Comparison of ENCODE assay signal across 10 cellular contexts in genomic region chr12:120262852-120263724, GRCh38. TPM values are rescaled to one million over a fixed set of nuclear protein-coding genes. Genes with fewer than 3 reads are reported as not detected.
A peak's percentile ranks its signal among the peaks of the same experiment; 100 is the strongest.
DNase-seq lines count a peak whose midpoint lies in the region; ATAC-seq and TF ChIP-seq lines count a peak whose summit lies in the region.
"Had no signal": no experiment of that assay in that cellular context is flagged by ENCODE, and none has a peak within 500 bp of the region (broad histone marks: within the 10 kb centered on the region; RNA-seq: fewer than 3 reads in every experiment).

No MANE protein-coding gene starts in this region.

- no peaks in the 10 kb centered on the region for H3K27me3 ChIP-seq in Caco-2 (replicated peaks; ENCODE audit: control insufficient read depth, insufficient read depth, low read length)
- H3K27me3 ChIP-seq in foreskin keratinocyte = no peaks in the 10 kb centered on the region

- peak overlapping the region; percentile 91 for H3K4me3 Mint-ChIP-seq in Caco-2 (ENCODE audit: unreplicated experiment)
- H3K4me3 Mint-ChIP-seq in activated CD4-positive, alpha-beta memory T cell treated with anti-CD3 and anti-CD28 coated beads, Interleukin-2, amount 10 ng/mL, durations not matched to agents 7 days and 5 days = peak overlapping the region; percentile 90

- H3K36me3 Mint-ChIP-seq in Caco-2 (ENCODE audit: insufficient read depth, unreplicated experiment) = peaks cover 22% of the 10 kb centered on the region
- peaks cover 64% of the 10 kb centered on the region for H3K36me3 Mint-ChIP-seq in activated CD4-positive, alpha-beta memory T cell treated with anti-CD3 and anti-CD28 coated beads, Interleukin-2, amount 10 ng/mL, durations not matched to agents 7 days and 5 days (ENCODE audit: low read depth)
- H3K36me3 Mint-ChIP-seq: memory B cell had no signal

- DNase-seq in Caco-2 = peak in 1 of 2 experiments; percentile 10
- no peak for DNase-seq in activated CD4-positive, alpha-beta memory T cell treated with anti-CD3 and anti-CD28 coated beads, Interleukin-2, amount 10 ng/mL, durations not matched to agents 7 days and 5 days
- DNase-seq in foreskin keratinocyte = no peak
- no peak for DNase-seq in retinal pigment epithelial cell (ENCODE audit: low read depth)
- no peak for DNase-seq in NCI-H510A treated with DMSO at 0.1 percent for 48 hours (lab: John Stamatoyannopoulos, UW)
- no peak for DNase-seq in stimulated activated naive CD4-positive, alpha-beta T cell (lab: John Stamatoyannopoulos, UW)
- DNase-seq in GOT3 (lab: John Stamatoyannopoulos, UW) = no peak

- POLR2A ChIA-PET in Caco-2 (lab: Charles Lee) = interaction anchor here (1.1 to 4.7 kb wide), 4 partner anchors 28 to 62 kb away, joined by 4 to 117 read pairs (median 5); partner anchors contain the start of gene RPLP0
- POLR2A ChIA-PET in activated CD4-positive, alpha-beta memory T cell treated with anti-CD3 and anti-CD28 coated beads, Interleukin-2, amount 10 ng/mL, durations not matched to agents 7 days and 5 days (lab: Charles Lee) = interaction anchor here (0.6 to 13.0 kb wide), 12 partner anchors 14 to 248 kb away, joined by 3 to 338 read pairs (median 7); partner anchors contain the start of genes RAB35, RNU4-1, RNU4-2 and RPLP0

- CTCF ChIA-PET in Caco-2 (lab: Charles Lee) = interaction anchor here (0.6 to 7.3 kb wide), 4 partner anchors 26 to 96 kb away, joined by 4 to 229 read pairs (median 40); no protein-coding TSS in a partner anchor
- CTCF ChIA-PET in activated CD4-positive, alpha-beta memory T cell treated with anti-CD3 and anti-CD28 coated beads, Interleukin-2, amount 10 ng/mL, durations not matched to agents 7 days and 5 days (lab: Charles Lee) = interaction anchor here (0.5 to 15.9 kb wide), 9 partner anchors 9 to 511 kb away, joined by 3 to 561 read pairs (median 21); partner anchors contain the start of genes RNU4-1 and RPLP0

- H3K27ac ChIP-seq in foreskin keratinocyte = peak overlapping the region; percentile 83

- TSS peak; percentile 27 for BruUV-seq in Caco-2 (replicated peaks; lab: Mats Ljungman, UMichigan)

- H3K36me3 ChIP-seq in Caco-2 (ENCODE audit: control insufficient read depth, insufficient read depth, low read length) = no peaks in the 10 kb centered on the region; the same call in 1 of the 2 replicates

- H3K27me3 Mint-ChIP-seq in Caco-2 (ENCODE audit: insufficient read depth, unreplicated experiment) = no peaks in the 10 kb centered on the region
- no peaks in the 10 kb centered on the region for H3K27me3 Mint-ChIP-seq in activated CD4-positive, alpha-beta memory T cell treated with anti-CD3 and anti-CD28 coated beads, Interleukin-2, amount 10 ng/mL, durations not matched to agents 7 days and 5 days

- no peak for ATAC-seq in foreskin keratinocyte
- ATAC-seq in HG02642 (IDR thresholded peaks at IDR 0.05; ENCODE audit: poor library complexity, unreplicated experiment) = no peak

- intact Hi-C loops in Caco-2 (cut with micrococcal nuclease; ENCODE audit: unreplicated experiment) = no loop called here

- H3K4me3 ChIP-seq in Caco-2 (ENCODE audit: low read depth, low read length) (no peak overlapping the region), retinal pigment epithelial cell (ENCODE audit: low read length) (peak overlapping the region; percentile 82)

- peaks cover 14% of the 10 kb centered on the region for H3K4me1 Mint-ChIP-seq in Caco-2 (ENCODE audit: low read depth, unreplicated experiment)
- peaks cover 65% of the 10 kb centered on the region for H3K4me1 Mint-ChIP-seq in activated CD4-positive, alpha-beta memory T cell treated with anti-CD3 and anti-CD28 coated beads, Interleukin-2, amount 10 ng/mL, durations not matched to agents 7 days and 5 days

- TF ChIP-seq CTCF in Caco-2 (IDR thresholded peaks at IDR 0.05; ENCODE audit: insufficient read depth in 1 of 2, low read depth in 1 of 2, low read length in 1 of 2, severe bottlenecking in 1 of 2, unreplicated experiment in 1 of 2) (no peak), foreskin keratinocyte (conservative IDR thresholded peaks at IDR 0.05) (no peak), retinal pigment epithelial cell (conservative IDR thresholded peaks at IDR 0.05; ENCODE audit: low read depth, low read length) (no peak)

- H3K27ac Mint-ChIP-seq in Caco-2 (ENCODE audit: unreplicated experiment) = peak overlapping the region; percentile 68
- peak overlapping the region; percentile 81 for H3K27ac Mint-ChIP-seq in activated CD4-positive, alpha-beta memory T cell treated with anti-CD3 and anti-CD28 coated beads, Interleukin-2, amount 10 ng/mL, durations not matched to agents 7 days and 5 days
- H3K27ac Mint-ChIP-seq: memory B cell had no signal

- no peaks in the 10 kb centered on the region for H3K9me3 Mint-ChIP-seq in Caco-2 (ENCODE audit: unreplicated experiment)
- H3K9me3 Mint-ChIP-seq in activated CD4-positive, alpha-beta memory T cell treated with anti-CD3 and anti-CD28 coated beads, Interleukin-2, amount 10 ng/mL, durations not matched to agents 7 days and 5 days = no peaks in the 10 kb centered on the region
- H3K9me3 Mint-ChIP-seq: memory B cell had no signal

- H3K4me1 ChIP-seq in Caco-2 (peaks cover 59% of the 10 kb centered on the region), foreskin keratinocyte (peaks cover 23% of the 10 kb centered on the region)

- H3K9me3 ChIP-seq in Caco-2 = no peaks in the 10 kb centered on the region

RNA-seq across cellular contexts. Expression of gene PXN, which starts 2.4 kb away (rescaled TPM):
- total RNA-seq in Caco-2 (2022) (150 and 162 TPM in 2 replicates), foreskin keratinocyte (265 and 321 TPM in 2 replicates)
- 100 to 1,000 TPM; 271 to 274 TPM for total RNA-seq in activated CD4-positive, alpha-beta memory T cell treated with anti-CD3 and anti-CD28 coated beads, Interleukin-2, amount 10 ng/mL, durations not matched to agents 7 days and 5 days
- 219 and 239 TPM in 2 replicates for polyA plus RNA-seq in foreskin keratinocyte

RNA-seq across cellular contexts. Expression of gene RNU4-2, which starts 28.6 kb away (rescaled TPM):
- total RNA-seq in Caco-2 (2022) (3,944 and 3,946 TPM in 2 replicates), foreskin keratinocyte (4,915 and 5,654 TPM in 2 replicates)
- 1,000 to 10,000 TPM; 3,547 to 4,143 TPM for total RNA-seq in activated CD4-positive, alpha-beta memory T cell treated with anti-CD3 and anti-CD28 coated beads, Interleukin-2, amount 10 ng/mL, durations not matched to agents 7 days and 5 days
- polyA plus RNA-seq in foreskin keratinocyte = not detected in 2 replicates

RNA-seq across cellular contexts. Expression of gene RNU4-1, which starts 29.9 kb away (rescaled TPM):
- total RNA-seq in Caco-2 (2022) = 3,380 and 3,645 TPM in 2 replicates
- total RNA-seq in activated CD4-positive, alpha-beta memory T cell treated with anti-CD3 and anti-CD28 coated beads, Interleukin-2, amount 10 ng/mL, durations not matched to agents 7 days and 5 days = 1,000 to 10,000 TPM; 1,910 to 2,156 TPM
- total RNA-seq in foreskin keratinocyte = 4,069 and 6,144 TPM in 2 replicates
- not detected in 2 replicates for polyA plus RNA-seq in foreskin keratinocyte
- total RNA-seq: SK-MEL-5 had no signal

RNA-seq across cellular contexts. Expression of gene SIRT4, which starts 39.0 kb away (rescaled TPM):
- 2.1 and 3.6 TPM in 2 replicates for total RNA-seq in Caco-2 (2022)
- 1 to 10 TPM; 1.6 to 1.7 TPM for total RNA-seq in activated CD4-positive, alpha-beta memory T cell treated with anti-CD3 and anti-CD28 coated beads, Interleukin-2, amount 10 ng/mL, durations not matched to agents 7 days and 5 days
- 0.49 and 0.54 TPM in 2 replicates for total RNA-seq in foreskin keratinocyte
- 0.54 and 0.73 TPM in 2 replicates for polyA plus RNA-seq in foreskin keratinocyte
